Comparison of ENCODE assay signal across 1 cellular context in the genomic region with DNA sequence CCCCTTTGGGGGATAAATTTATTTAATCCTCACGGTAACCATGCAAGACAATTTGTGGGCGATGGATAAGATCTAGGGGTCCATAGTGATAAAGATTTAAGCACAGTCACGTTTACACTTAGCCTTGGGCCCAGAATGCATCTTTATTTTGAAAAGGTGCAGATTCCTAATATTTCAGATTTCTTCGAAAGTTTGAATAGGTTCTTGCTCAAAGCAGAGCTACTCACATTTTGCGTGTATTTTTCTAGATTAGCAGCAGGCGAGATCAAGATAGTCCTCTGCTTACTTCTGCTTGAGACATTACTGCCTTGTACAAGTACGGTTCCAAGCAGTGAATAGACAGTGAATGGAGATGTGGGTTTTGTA.
A peak's percentile ranks its signal among the peaks of the same experiment; 100 is the strongest.
TF ChIP-seq lines count a peak whose summit lies in the region.

No MANE protein-coding gene starts in this region.

TF ChIP-seq in GM12878, 131 proteins besides CTCF, POLR2A, EP300 and RAD21:
- TF ChIP-seq, protein P1, sequence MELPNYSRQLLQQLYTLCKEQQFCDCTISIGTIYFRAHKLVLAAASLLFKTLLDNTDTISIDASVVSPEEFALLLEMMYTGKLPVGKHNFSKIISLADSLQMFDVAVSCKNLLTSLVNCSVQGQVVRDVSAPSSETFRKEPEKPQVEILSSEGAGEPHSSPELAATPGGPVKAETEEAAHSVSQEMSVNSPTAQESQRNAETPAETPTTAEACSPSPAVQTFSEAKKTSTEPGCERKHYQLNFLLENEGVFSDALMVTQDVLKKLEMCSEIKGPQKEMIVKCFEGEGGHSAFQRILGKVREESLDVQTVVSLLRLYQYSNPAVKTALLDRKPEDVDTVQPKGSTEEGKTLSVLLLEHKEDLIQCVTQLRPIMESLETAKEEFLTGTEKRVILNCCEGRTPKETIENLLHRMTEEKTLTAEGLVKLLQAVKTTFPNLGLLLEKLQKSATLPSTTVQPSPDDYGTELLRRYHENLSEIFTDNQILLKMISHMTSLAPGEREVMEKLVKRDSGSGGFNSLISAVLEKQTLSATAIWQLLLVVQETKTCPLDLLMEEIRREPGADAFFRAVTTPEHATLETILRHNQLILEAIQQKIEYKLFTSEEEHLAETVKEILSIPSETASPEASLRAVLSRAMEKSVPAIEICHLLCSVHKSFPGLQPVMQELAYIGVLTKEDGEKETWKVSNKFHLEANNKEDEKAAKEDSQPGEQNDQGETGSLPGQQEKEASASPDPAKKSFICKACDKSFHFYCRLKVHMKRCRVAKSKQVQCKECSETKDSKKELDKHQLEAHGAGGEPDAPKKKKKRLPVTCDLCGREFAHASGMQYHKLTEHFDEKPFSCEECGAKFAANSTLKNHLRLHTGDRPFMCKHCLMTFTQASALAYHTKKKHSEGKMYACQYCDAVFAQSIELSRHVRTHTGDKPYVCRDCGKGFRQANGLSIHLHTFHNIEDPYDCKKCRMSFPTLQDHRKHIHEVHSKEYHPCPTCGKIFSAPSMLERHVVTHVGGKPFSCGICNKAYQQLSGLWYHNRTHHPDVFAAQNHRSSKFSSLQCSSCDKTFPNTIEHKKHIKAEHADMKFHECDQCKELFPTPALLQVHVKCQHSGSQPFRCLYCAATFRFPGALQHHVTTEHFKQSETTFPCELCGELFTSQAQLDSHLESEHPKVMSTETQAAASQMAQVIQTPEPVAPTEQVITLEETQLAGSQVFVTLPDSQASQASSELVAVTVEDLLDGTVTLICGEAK (IDR thresholded peaks at IDR 0.05; ENCODE audit: borderline replicate concordance), result no peak
- TF ChIP-seq NKRF (conservative IDR thresholded peaks at IDR 0.05), result no peak
- no peak for TF ChIP-seq SMC3 (IDR thresholded peaks at IDR 0.05; ENCODE audit: borderline replicate concordance, low read length)
- no peak for TF ChIP-seq ZNF274 (IDR thresholded peaks at IDR 0.05; ENCODE audit: insufficient read depth, insufficient read length)
- peak; percentile 36 for TF ChIP-seq SKIL (IDR thresholded peaks at IDR 0.05; ENCODE audit: low read depth, poor library complexity, severe bottlenecking)
- no peak for TF ChIP-seq RB1 (IDR thresholded peaks at IDR 0.05; ENCODE audit: borderline replicate concordance)
- TF ChIP-seq HDGF (IDR thresholded peaks at IDR 0.05), result no peak
- TF ChIP-seq CREB1 (IDR thresholded peaks at IDR 0.05; ENCODE audit: low read depth), result no peak
- TF ChIP-seq ZBED1 (IDR thresholded peaks at IDR 0.05; ENCODE audit: borderline replicate concordance), result 0 out of 2 replicates have a peak, but pooled peaks have one; percentile 26
- no peak for TF ChIP-seq IRF3 (IDR thresholded peaks at IDR 0.05)
- no peak for TF ChIP-seq CREM (IDR thresholded peaks at IDR 0.05; ENCODE audit: low read depth)
- no peak for TF ChIP-seq HDAC2 (IDR thresholded peaks at IDR 0.05)
- TF ChIP-seq NR2C1 (IDR thresholded peaks at IDR 0.05), result no peak
- TF ChIP-seq TAF1 (IDR thresholded peaks at IDR 0.05; ENCODE audit: borderline replicate concordance, low read depth, low read length), result no peak
- no peak for TF ChIP-seq RELA (IDR thresholded peaks at IDR 0.05; ENCODE audit: borderline replicate concordance, partially characterized antibody)
TF ChIP-seq in GM12878: peak in this region for 2.
